Comparison of ENCODE assay signal across 8 cellular contexts in genomic region chr18:26547302-26548143, GRCh38. TPM values are rescaled to one million over a fixed set of nuclear protein-coding genes. Genes with fewer than 3 reads are reported as not detected.
DNase-seq lines count a peak whose midpoint lies in the region; ATAC-seq and TF ChIP-seq lines count a peak whose summit lies in the region.

No MANE protein-coding gene starts in this region.

- DNase-seq in DMS114 treated with DMSO at 0.1 percent for 48 hours (lab: John Stamatoyannopoulos, UW; ENCODE audit: unreplicated experiment) (peak; percentile 11), LNCaP clone FGC (ENCODE audit: low read depth) (no peak), fibroblast of the conjunctiva (ENCODE audit: low read depth) (peak; percentile 64), substantia nigra (lab: John Stamatoyannopoulos, UW) (peak in 43 of 49 donors; percentile 10 to 77 (median 46)), Kasumi-1 (lab: John Stamatoyannopoulos, UW) (no peak)
- peak; percentile 58 for DNase-seq in activated T-helper 2 cell treated with anti-CD3 and anti-CD28 coated beads, Interferon-gamma antibody, Interleukin-2, Interleukin-4, amounts not matched to agents 10 μg/mL and 5 μg/mL and 100 μg/mL, durations not matched to agents 14 hours and 24 hours and 36 hours (ENCODE audit: low spot score)

- H3K27me3 Mint-ChIP-seq in activated T-helper 2 cell treated with anti-CD3 and anti-CD28 coated beads, Interferon-gamma antibody, Interleukin-2, Interleukin-4, amounts not matched to agents 10 μg/mL and 5 μg/mL and 100 μg/mL, durations not matched to agents 14 hours and 24 hours and 36 hours (ENCODE audit: low read depth), result peaks cover 25% of the 10 kb centered on the region
- H3K27me3 Mint-ChIP-seq in nephron (ENCODE audit: low read depth), result peaks cover 52% of the 10 kb centered on the region

- peaks cover 14% of the 10 kb centered on the region for H3K36me3 Mint-ChIP-seq in activated T-helper 2 cell treated with anti-CD3 and anti-CD28 coated beads, Interferon-gamma antibody, Interleukin-2, Interleukin-4, amounts not matched to agents 10 μg/mL and 5 μg/mL and 100 μg/mL, durations not matched to agents 14 hours and 24 hours and 36 hours (ENCODE audit: low read depth)
- H3K36me3 Mint-ChIP-seq in nephron (ENCODE audit: low read depth), result peaks cover 9% of the 10 kb centered on the region

- H3K4me3 ChIP-seq in LNCaP clone FGC (ENCODE audit: low read depth, low read length), result peak overlapping the region; percentile 69

- no peak overlapping the region for H3K27ac Mint-ChIP-seq in activated T-helper 2 cell treated with anti-CD3 and anti-CD28 coated beads, Interferon-gamma antibody, Interleukin-2, Interleukin-4, amounts not matched to agents 10 μg/mL and 5 μg/mL and 100 μg/mL, durations not matched to agents 14 hours and 24 hours and 36 hours
- peak overlapping the region; percentile 26 to 94 (median 94) for H3K27ac Mint-ChIP-seq in nephron

- H3K4me1 Mint-ChIP-seq in activated T-helper 2 cell treated with anti-CD3 and anti-CD28 coated beads, Interferon-gamma antibody, Interleukin-2, Interleukin-4, amounts not matched to agents 10 μg/mL and 5 μg/mL and 100 μg/mL, durations not matched to agents 14 hours and 24 hours and 36 hours (ENCODE audit: low read depth), result peaks cover 18% of the 10 kb centered on the region
- peaks cover 47% of the 10 kb centered on the region for H3K4me1 Mint-ChIP-seq in nephron

- H3K9me3 Mint-ChIP-seq in activated T-helper 2 cell treated with anti-CD3 and anti-CD28 coated beads, Interferon-gamma antibody, Interleukin-2, Interleukin-4, amounts not matched to agents 10 μg/mL and 5 μg/mL and 100 μg/mL, durations not matched to agents 14 hours and 24 hours and 36 hours, result no peaks in the 10 kb centered on the region
- H3K9me3 Mint-ChIP-seq in nephron, result no peaks in the 10 kb centered on the region

- peak overlapping the region; percentile 88 for H3K4me3 Mint-ChIP-seq in activated T-helper 2 cell treated with anti-CD3 and anti-CD28 coated beads, Interferon-gamma antibody, Interleukin-2, Interleukin-4, amounts not matched to agents 10 μg/mL and 5 μg/mL and 100 μg/mL, durations not matched to agents 14 hours and 24 hours and 36 hours (ENCODE audit: low read depth)
- H3K4me3 Mint-ChIP-seq in nephron, result peak overlapping the region; percentile 98 to 99 (median 98)

- intact Hi-C loops in activated T-helper 2 cell treated with anti-CD3 and anti-CD28 coated beads, Interferon-gamma antibody, Interleukin-2, Interleukin-4, amounts not matched to agents 10 μg/mL and 5 μg/mL and 100 μg/mL, durations not matched to agents 14 hours and 24 hours and 36 hours (cut with micrococcal nuclease), result loop anchor here (5.0 to 10.0 kb wide), 3 partner anchors 90 to 1193 kb away; partner anchors contain the start of genes SS18 and ZNF521

- no peak overlapping the region for H3K27ac ChIP-seq in substantia nigra (ENCODE audit: low read depth, low read length, poor library complexity, severe bottlenecking)

- ATAC-seq in GM21619 (IDR thresholded peaks at IDR 0.05; ENCODE audit: unreplicated experiment), result peak; percentile 61

- TF ChIP-seq CTCF in LNCaP clone FGC (IDR thresholded peaks at IDR 0.05; ENCODE audit: control insufficient read depth, extremely low read depth, insufficient read depth) (no peak; the same call in 1 of the 2 replicates), nephron (IDR thresholded peaks at IDR 0.05; ENCODE audit: unreplicated experiment in 3 of 3) (peak; percentile 51 to 65 (median 53))

RNA-seq across cellular contexts. Expression of gene KCTD1, which starts 0.8 kb away (rescaled TPM):
- 6.4 and 6.8 TPM in 2 replicates for total RNA-seq in activated T-helper 2 cell treated with anti-CD3 and anti-CD28 coated beads, Interferon-gamma antibody, Interleukin-2, Interleukin-4, amounts not matched to agents 10 μg/mL and 5 μg/mL and 100 μg/mL, durations not matched to agents 14 hours and 24 hours and 36 hours

Comparison
In these comparisons a context has a peak if more than half of its experiments do, and no peak if none do; other contexts are left out.
1. DNase-seq: peak in DMS114 treated with DMSO at 0.1 percent for 48 hours (single experiment), activated T-helper 2 cell treated with anti-CD3 and anti-CD28 coated beads, Interferon-gamma antibody, Interleukin-2, Interleukin-4, amounts not matched to agents 10 μg/mL and 5 μg/mL and 100 μg/mL, durations not matched to agents 14 hours and 24 hours and 36 hours (single experiment), fibroblast of the conjunctiva (single experiment) and substantia nigra (43 of 49); none in LNCaP clone FGC (single experiment) and Kasumi-1 (0 of 2).